ENCODE assay signal across 16 cellular contexts in the genomic region with DNA sequence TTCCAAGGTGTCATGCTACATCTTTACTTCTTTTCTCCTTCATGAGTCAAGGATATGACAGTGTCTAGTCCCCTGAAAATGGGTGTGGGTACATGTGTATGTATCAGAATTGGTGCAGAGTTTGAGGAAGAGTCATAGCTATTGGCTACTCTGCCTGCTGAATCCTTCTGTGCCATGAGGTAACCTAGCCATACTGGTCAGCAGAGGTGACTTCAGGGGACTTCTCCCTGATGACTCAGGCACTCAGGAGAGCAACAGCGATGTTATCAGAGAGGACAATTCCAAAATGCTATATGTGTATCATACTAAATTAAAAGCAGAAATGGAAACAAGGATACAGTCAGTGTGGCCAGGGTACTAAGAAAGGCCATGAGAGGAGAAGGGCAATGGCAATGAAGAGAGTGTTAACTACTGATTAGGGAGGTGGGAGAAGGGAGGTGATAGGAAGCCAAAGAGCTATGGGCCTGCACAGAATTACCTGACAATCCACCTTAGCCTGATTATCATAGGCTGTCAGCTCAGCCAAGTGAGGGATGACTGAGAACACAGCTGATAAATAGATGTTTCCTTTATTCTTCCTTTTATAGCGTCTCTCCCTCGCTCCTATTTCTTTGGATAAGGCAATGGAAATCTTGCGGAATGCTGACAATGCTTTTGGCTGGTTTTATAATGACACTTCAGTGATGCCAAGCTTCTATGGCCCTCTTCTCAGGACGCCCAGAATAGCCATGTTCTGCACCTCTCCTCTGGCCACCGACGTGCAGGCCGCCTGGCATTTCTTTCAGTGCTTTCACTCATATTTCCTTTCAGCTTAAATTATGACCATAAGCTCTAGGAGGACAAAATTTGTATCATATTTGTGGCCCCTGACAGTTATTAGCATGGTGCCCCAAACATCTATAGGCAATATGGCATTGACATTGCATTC.
DNase-seq lines count a peak whose midpoint lies in the region; ATAC-seq lines count a peak whose summit lies in the region.
"Had no signal": no experiment of that assay in that cellular context is flagged by ENCODE, and none has a peak within 500 bp of the region (broad histone marks: within the 10 kb centered on the region; RNA-seq: fewer than 3 reads in every experiment).

No MANE protein-coding gene starts in this region.

- 58% methylated on average over 8 of the region's 8 CpGs for WGBS in right cardiac atrium

- DNase-seq in G401 (ENCODE audit: low spot score): peak; percentile 39
- peak; percentile 22 for DNase-seq in cerebellar cortex (ENCODE audit: low spot score)
- peak; percentile 33 for DNase-seq in left cardiac atrium
- peak; percentile 26 to 64 (median 60) for DNase-seq in right cardiac atrium
- no peak for DNase-seq in retina
- DNase-seq: 8988T; Calu3; CD4-positive, alpha-beta memory T cell; DND-41; EL; HCEC 1CT had no signal

- in situ Hi-C loops in G401 (cut with HindIII; ENCODE audit: low sequenced_read_pairs): no loop called here

- intact Hi-C loops in left cardiac atrium (cut with DNase I) (loop anchor here (10.0 kb wide), 1 partner anchor 62 kb away; no protein-coding TSS in a partner anchor), right cardiac atrium (cut with DNase I) (loop anchor here in 1 of 4 donors (10.0 kb wide), 1 partner anchor 62 kb away; no protein-coding TSS in a partner anchor)

- H3K4me1 ChIP-seq in right cardiac atrium (ENCODE audit: control insufficient read depth, insufficient read depth, low read length): no peaks in the 10 kb centered on the region
- H3K4me1 ChIP-seq: BLaER1 had no signal

- H3K27me3 ChIP-seq in right cardiac atrium (ENCODE audit: control insufficient read depth, insufficient read depth): no peaks in the 10 kb centered on the region
- H3K27me3 ChIP-seq: BLaER1 had no signal

- no peaks in the 10 kb centered on the region for H3K9me3 ChIP-seq in right cardiac atrium (ENCODE audit: control insufficient read depth, low read length)
- H3K9me3 ChIP-seq: BLaER1 had no signal

- no peak overlapping the region for H3K4me3 ChIP-seq in right cardiac atrium (ENCODE audit: low read length)
- H3K4me3 ChIP-seq: BLaER1, GM23338 had no signal

- ATAC-seq in left cardiac atrium (peak; percentile 90 to 93), right cardiac atrium (peak; percentile 88 to 93), GM19467 (IDR thresholded peaks at IDR 0.05; ENCODE audit: unreplicated experiment) (no peak), GM18519 (IDR thresholded peaks at IDR 0.05; ENCODE audit: low FRiP score, unreplicated experiment) (no peak)
- ATAC-seq: GM23338 had no signal

- H3K27ac ChIP-seq in right cardiac atrium (ENCODE audit: low read length): peak overlapping the region; percentile 99
- H3K27ac ChIP-seq: BLaER1, HL-60 had no signal

Comparison
In these comparisons a context has a peak if more than half of its experiments do, and no peak if none do; other contexts are left out.
1. ATAC-seq: peak in left cardiac atrium (2 of 2) and right cardiac atrium (2 of 2); none in GM19467 (single experiment) and GM18519 (single experiment).